12 cellular contexts compared by ENCODE assay signal in genomic region chr6:75830959-75831885, GRCh38.
DNase-seq lines count a peak whose midpoint lies in the region; ATAC-seq and TF ChIP-seq lines count a peak whose summit lies in the region.
"Had no signal": no experiment of that assay in that cellular context is flagged by ENCODE, and none has a peak within 500 bp of the region (broad histone marks: within the 10 kb centered on the region; RNA-seq: fewer than 3 reads in every experiment).

No MANE protein-coding gene starts in this region.

- no peaks in the 10 kb centered on the region for H3K27me3 Mint-ChIP-seq in activated CD8-positive, alpha-beta T cell treated with anti-CD3 and anti-CD28 coated beads for 36 hours
- H3K27me3 Mint-ChIP-seq in activated CD8-positive, alpha-beta T cell treated with anti-CD3 and anti-CD28 coated beads, Interleukin-2, amount 10 ng/mL, durations not matched to agents 7 days and 5 days (ENCODE audit: low read depth) = no peaks in the 10 kb centered on the region
- no peaks in the 10 kb centered on the region for H3K27me3 Mint-ChIP-seq in activated CD4-positive, alpha-beta memory T cell treated with anti-CD3 and anti-CD28 coated beads for 36 hours
- H3K27me3 Mint-ChIP-seq in CD14-positive monocyte (ENCODE audit: low read depth in 3 of 3) = peaks cover 0 to 2% (median 2%) of the 10 kb centered on the region in 3 donors
- H3K27me3 Mint-ChIP-seq: B cell had no signal

- no peaks in the 10 kb centered on the region for H3K9me2 ChIP-seq in OCI-LY7 (ENCODE audit: insufficient read depth, low read length)

- no peaks in the 10 kb centered on the region for H3K4me1 ChIP-seq in OCI-LY7 (ENCODE audit: insufficient read depth, low read length, poor library complexity, severe bottlenecking)
- H3K4me1 ChIP-seq: SJSA1 had no signal

- no peak overlapping the region for H3K4me2 ChIP-seq in OCI-LY7 (ENCODE audit: low read length)

- peak; percentile 94 for ATAC-seq in activated CD8-positive, alpha-beta T cell treated with anti-CD3 and anti-CD28 coated beads for 36 hours
- no peak for ATAC-seq in activated CD8-positive, alpha-beta T cell treated with anti-CD3 and anti-CD28 coated beads, Interleukin-2, amount 10 ng/mL, durations not matched to agents 7 days and 5 days
- peak; percentile 90 for ATAC-seq in HG02642 (IDR thresholded peaks at IDR 0.05; ENCODE audit: poor library complexity, unreplicated experiment)

- no peaks in the 10 kb centered on the region for H3K79me2 ChIP-seq in OCI-LY7 (ENCODE audit: insufficient read depth, low read depth, low read length)

- no peak overlapping the region for H3K27ac Mint-ChIP-seq in activated CD8-positive, alpha-beta T cell treated with anti-CD3 and anti-CD28 coated beads for 36 hours
- H3K27ac Mint-ChIP-seq in activated CD8-positive, alpha-beta T cell treated with anti-CD3 and anti-CD28 coated beads, Interleukin-2, amount 10 ng/mL, durations not matched to agents 7 days and 5 days = no peak overlapping the region
- H3K27ac Mint-ChIP-seq in activated CD4-positive, alpha-beta memory T cell treated with anti-CD3 and anti-CD28 coated beads for 36 hours = peak overlapping the region; percentile 39
- no peak overlapping the region for H3K27ac Mint-ChIP-seq in CD14-positive monocyte
- H3K27ac Mint-ChIP-seq: B cell, mesothelial cell of epicardium had no signal

- no peaks in the 10 kb centered on the region for H3K9me3 ChIP-seq in OCI-LY7 (ENCODE audit: low read length)
- H3K9me3 ChIP-seq: SJSA1 had no signal

- no peak overlapping the region for H3K27ac ChIP-seq in OCI-LY7 (ENCODE audit: low read depth, low read length, poor library complexity, severe bottlenecking)
- H3K27ac ChIP-seq: SJSA1 had no signal

- CTCF ChIA-PET in activated CD8-positive, alpha-beta T cell treated with anti-CD3 and anti-CD28 coated beads for 36 hours (lab: Charles Lee) = no interaction called here
- CTCF ChIA-PET in activated CD8-positive, alpha-beta T cell treated with anti-CD3 and anti-CD28 coated beads, Interleukin-2, amount 10 ng/mL, durations not matched to agents 7 days and 5 days (lab: Charles Lee) = interaction anchor here (0.7 kb wide), 1 partner anchor 58 kb away, joined by 3 read pairs; no protein-coding TSS in a partner anchor
- CTCF ChIA-PET in activated CD4-positive, alpha-beta memory T cell treated with anti-CD3 and anti-CD28 coated beads for 36 hours (lab: Charles Lee) = interaction anchor here (0.6 to 2.0 kb wide), 4 partner anchors 23 to 102 kb away, joined by 3 to 9 read pairs (median 6); no protein-coding TSS in a partner anchor
- CTCF ChIA-PET in OCI-LY7 (lab: Charles Lee; ENCODE audit: unreplicated experiment) = no interaction called here

- no peak overlapping the region for H3K4me3 ChIP-seq in OCI-LY7 (ENCODE audit: low read depth, low read length, poor library complexity, severe bottlenecking)
- H3K4me3 ChIP-seq: SJSA1 had no signal

- no peaks in the 10 kb centered on the region for H3K9me3 Mint-ChIP-seq in activated CD8-positive, alpha-beta T cell treated with anti-CD3 and anti-CD28 coated beads for 36 hours
- no peaks in the 10 kb centered on the region for H3K9me3 Mint-ChIP-seq in activated CD8-positive, alpha-beta T cell treated with anti-CD3 and anti-CD28 coated beads, Interleukin-2, amount 10 ng/mL, durations not matched to agents 7 days and 5 days (ENCODE audit: insufficient read depth)
- no peaks in the 10 kb centered on the region for H3K9me3 Mint-ChIP-seq in activated CD4-positive, alpha-beta memory T cell treated with anti-CD3 and anti-CD28 coated beads for 36 hours
- peaks cover 0 to 3% (median 0%) of the 10 kb centered on the region in 7 donors for H3K9me3 Mint-ChIP-seq in CD14-positive monocyte
- H3K9me3 Mint-ChIP-seq: mesothelial cell of epicardium had no signal

- POLR2A ChIA-PET in activated CD8-positive, alpha-beta T cell treated with anti-CD3 and anti-CD28 coated beads for 36 hours (lab: Charles Lee) = no interaction called here
- POLR2A ChIA-PET in activated CD8-positive, alpha-beta T cell treated with anti-CD3 and anti-CD28 coated beads, Interleukin-2, amount 10 ng/mL, durations not matched to agents 7 days and 5 days (lab: Charles Lee) = no interaction called here
- POLR2A ChIA-PET in activated CD4-positive, alpha-beta memory T cell treated with anti-CD3 and anti-CD28 coated beads for 36 hours (lab: Charles Lee) = interaction anchor here (0.6 kb wide), 1 partner anchor 11 kb away, joined by 3 read pairs; no protein-coding TSS in a partner anchor
- POLR2A ChIA-PET in OCI-LY7 (lab: Charles Lee) = interaction anchor here (1.6 kb wide), 2 partner anchors 13 to 38 kb away, joined by 3 to 4 read pairs; no protein-coding TSS in a partner anchor

- H3K4me1 Mint-ChIP-seq in activated CD8-positive, alpha-beta T cell treated with anti-CD3 and anti-CD28 coated beads for 36 hours (ENCODE audit: low read depth) = peaks cover 10% of the 10 kb centered on the region
- no peaks in the 10 kb centered on the region for H3K4me1 Mint-ChIP-seq in activated CD8-positive, alpha-beta T cell treated with anti-CD3 and anti-CD28 coated beads, Interleukin-2, amount 10 ng/mL, durations not matched to agents 7 days and 5 days (ENCODE audit: low read depth)
- peaks cover 12% of the 10 kb centered on the region for H3K4me1 Mint-ChIP-seq in activated CD4-positive, alpha-beta memory T cell treated with anti-CD3 and anti-CD28 coated beads for 36 hours (ENCODE audit: low read depth)
- no peaks in the 10 kb centered on the region for H3K4me1 Mint-ChIP-seq in CD14-positive monocyte
- H3K4me1 Mint-ChIP-seq: B cell, mesothelial cell of epicardium had no signal

- intact Hi-C loops in activated CD8-positive, alpha-beta T cell treated with anti-CD3 and anti-CD28 coated beads for 36 hours (cut with micrococcal nuclease) = no loop called here
- intact Hi-C loops in activated CD4-positive, alpha-beta memory T cell treated with anti-CD3 and anti-CD28 coated beads for 36 hours (cut with micrococcal nuclease) = loop anchor here (1.0 to 5.0 kb wide), 6 partner anchors 49 to 549 kb away; partner anchors contain the start of genes SENP6 and TMEM30A
- intact Hi-C loops in CD14-positive monocyte (cut with micrococcal nuclease) (no loop called here), OCI-LY7 (cut with micrococcal nuclease; ENCODE audit: unreplicated experiment) (no loop called here)

- no peaks in the 10 kb centered on the region for H4K20me1 ChIP-seq in OCI-LY7 (ENCODE audit: insufficient read depth, low read length)

- TF ChIP-seq CTCF in activated CD8-positive, alpha-beta T cell treated with anti-CD3 and anti-CD28 coated beads for 36 hours (IDR thresholded peaks at IDR 0.05) = no peak
- TF ChIP-seq CTCF in CD14-positive monocyte (IDR thresholded peaks at IDR 0.05) (no peak), OCI-LY7 (conservative IDR thresholded peaks at IDR 0.05; ENCODE audit: low read length) (no peak)

- DNase-seq in activated CD8-positive, alpha-beta T cell treated with anti-CD3 and anti-CD28 coated beads for 36 hours = peak; percentile 54
- no peak for DNase-seq in activated CD8-positive, alpha-beta T cell treated with anti-CD3 and anti-CD28 coated beads, Interleukin-2, amount 10 ng/mL, durations not matched to agents 7 days and 5 days
- DNase-seq in activated CD4-positive, alpha-beta memory T cell treated with anti-CD3 and anti-CD28 coated beads for 36 hours = peak; percentile 54
- DNase-seq in stimulated activated CD4-positive, alpha-beta T cell treated with anti-CD3 and anti-CD28 coated beads, Interleukin-2, amount 100 ng/mL, for 48 hours = peak; percentile 1 to 15
- DNase-seq in CD14-positive monocyte (ENCODE audit: low spot score) = no peak
- no peak for DNase-seq in OCI-LY7 (ENCODE audit: low spot score)
- DNase-seq in DMS53 treated with DMSO at 0.1 percent for 48 hours (lab: John Stamatoyannopoulos, UW; ENCODE audit: unreplicated experiment) = no peak
- DNase-seq: cerebellar nuclear complex had no signal

- no peaks in the 10 kb centered on the region for H3K36me3 ChIP-seq in OCI-LY7 (ENCODE audit: insufficient read depth, low read length)
- H3K36me3 ChIP-seq: SJSA1 had no signal

- no peaks in the 10 kb centered on the region for H3K36me3 Mint-ChIP-seq in activated CD8-positive, alpha-beta T cell treated with anti-CD3 and anti-CD28 coated beads for 36 hours (ENCODE audit: low read depth)
- H3K36me3 Mint-ChIP-seq in activated CD8-positive, alpha-beta T cell treated with anti-CD3 and anti-CD28 coated beads, Interleukin-2, amount 10 ng/mL, durations not matched to agents 7 days and 5 days (ENCODE audit: low read depth) = no peaks in the 10 kb centered on the region
- H3K36me3 Mint-ChIP-seq in activated CD4-positive, alpha-beta memory T cell treated with anti-CD3 and anti-CD28 coated beads for 36 hours = peaks cover 3% of the 10 kb centered on the region
- no peaks in the 10 kb centered on the region for H3K36me3 Mint-ChIP-seq in CD14-positive monocyte

- no TSS peak for BruUV-seq in OCI-LY7 (replicated peaks; lab: Mats Ljungman, UMichigan)

- H2AFZ ChIP-seq in OCI-LY7 (ENCODE audit: low read length) = no peak overlapping the region

- H3K4me3 Mint-ChIP-seq in activated CD8-positive, alpha-beta T cell treated with anti-CD3 and anti-CD28 coated beads for 36 hours = no peak overlapping the region
- no peak overlapping the region for H3K4me3 Mint-ChIP-seq in activated CD8-positive, alpha-beta T cell treated with anti-CD3 and anti-CD28 coated beads, Interleukin-2, amount 10 ng/mL, durations not matched to agents 7 days and 5 days
- no peak overlapping the region for H3K4me3 Mint-ChIP-seq in activated CD4-positive, alpha-beta memory T cell treated with anti-CD3 and anti-CD28 coated beads for 36 hours
- no peak overlapping the region for H3K4me3 Mint-ChIP-seq in CD14-positive monocyte
- H3K4me3 Mint-ChIP-seq: B cell, mesothelial cell of epicardium had no signal

Comparison
In these comparisons a context has a peak if more than half of its experiments do, and no peak if none do; other contexts are left out.
1. DNase-seq: peak in activated CD8-positive, alpha-beta T cell treated with anti-CD3 and anti-CD28 coated beads for 36 hours (single experiment), activated CD4-positive, alpha-beta memory T cell treated with anti-CD3 and anti-CD28 coated beads for 36 hours (single experiment) and stimulated activated CD4-positive, alpha-beta T cell treated with anti-CD3 and anti-CD28 coated beads, Interleukin-2, amount 100 ng/mL, for 48 hours (2 of 2); none in activated CD8-positive, alpha-beta T cell treated with anti-CD3 and anti-CD28 coated beads, Interleukin-2, amount 10 ng/mL, durations not matched to agents 7 days and 5 days (single experiment), CD14-positive monocyte (single experiment), OCI-LY7 (single experiment) and DMS53 treated with DMSO at 0.1 percent for 48 hours (single experiment).
2. CTCF ChIA-PET loops: an anchor here in activated CD8-positive, alpha-beta T cell treated with anti-CD3 and anti-CD28 coated beads, Interleukin-2, amount 10 ng/mL, durations not matched to agents 7 days and 5 days (0.7 kb wide) and activated CD4-positive, alpha-beta memory T cell treated with anti-CD3 and anti-CD28 coated beads for 36 hours (0.6 to 2.0 kb wide); none called in activated CD8-positive, alpha-beta T cell treated with anti-CD3 and anti-CD28 coated beads for 36 hours and OCI-LY7.
3. POLR2A ChIA-PET loops: an anchor here in activated CD4-positive, alpha-beta memory T cell treated with anti-CD3 and anti-CD28 coated beads for 36 hours (0.6 kb wide) and OCI-LY7 (1.6 kb wide); none called in activated CD8-positive, alpha-beta T cell treated with anti-CD3 and anti-CD28 coated beads for 36 hours and activated CD8-positive, alpha-beta T cell treated with anti-CD3 and anti-CD28 coated beads, Interleukin-2, amount 10 ng/mL, durations not matched to agents 7 days and 5 days.